In the genomic region with DNA sequence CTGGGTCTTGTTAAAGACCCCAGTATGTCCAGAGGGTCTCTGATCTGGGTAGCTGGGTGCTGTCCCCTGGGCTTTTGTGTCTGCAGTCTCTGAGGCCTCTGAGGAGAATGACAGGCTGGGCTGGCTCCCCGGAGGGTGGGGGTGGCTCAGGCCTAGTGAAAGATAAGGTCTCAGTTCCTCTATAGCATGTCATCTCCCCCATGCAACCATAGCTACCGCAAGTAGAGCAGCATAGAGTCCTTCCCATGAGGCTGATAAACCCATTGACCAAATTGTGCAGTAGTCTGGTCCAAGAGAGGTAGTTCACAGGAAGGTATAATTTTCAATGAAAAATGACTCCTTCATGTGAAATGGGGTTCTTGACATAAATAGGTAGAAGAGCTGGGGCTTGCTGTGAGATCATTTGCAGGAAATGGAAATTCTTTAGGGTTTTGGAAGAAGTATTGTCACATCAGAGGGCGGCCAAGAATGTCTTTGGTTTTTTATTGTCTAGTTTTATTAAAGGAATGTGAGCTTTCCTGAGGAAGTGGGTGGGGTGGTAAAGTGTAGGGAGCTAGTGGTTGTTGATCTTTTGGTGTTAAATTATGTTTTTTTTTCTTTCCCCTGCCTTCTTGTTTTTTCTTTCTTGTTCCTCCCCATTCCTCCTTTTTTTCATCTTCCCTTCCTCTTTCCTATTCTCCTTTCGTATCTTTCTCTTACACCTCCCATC, we compare ENCODE assay signal across 8 cellular contexts. TPM values are rescaled to one million over a fixed set of nuclear protein-coding genes. Genes with fewer than 3 reads are reported as not detected.
DNase-seq lines count a peak whose midpoint lies in the region; ATAC-seq and TF ChIP-seq lines count a peak whose summit lies in the region.

No MANE protein-coding gene starts in this region.

- ATAC-seq in CD4-positive, alpha-beta T cell (ENCODE audit: poor library complexity): peak; percentile 38
- ATAC-seq in GM19468 (IDR thresholded peaks at IDR 0.05; ENCODE audit: extremely low read depth, unreplicated experiment): peak; percentile 80

- peak overlapping the region; percentile 87 for H3K27ac Mint-ChIP-seq in CD4-positive, alpha-beta T cell
- peak overlapping the region; percentile 94 for H3K27ac Mint-ChIP-seq in activated T-helper 2 cell treated with anti-CD3 and anti-CD28 coated beads, Interferon-gamma antibody, Interleukin-2, Interleukin-4, amounts not matched to agents 10 μg/mL and 5 μg/mL and 100 μg/mL, durations not matched to agents 14 hours and 24 hours and 36 hours

- peaks cover 87% of the 10 kb centered on the region for H3K4me1 Mint-ChIP-seq in CD4-positive, alpha-beta T cell (ENCODE audit: low read depth)
- H3K4me1 Mint-ChIP-seq in activated T-helper 2 cell treated with anti-CD3 and anti-CD28 coated beads, Interferon-gamma antibody, Interleukin-2, Interleukin-4, amounts not matched to agents 10 μg/mL and 5 μg/mL and 100 μg/mL, durations not matched to agents 14 hours and 24 hours and 36 hours (ENCODE audit: low read depth): peaks cover 72% of the 10 kb centered on the region

- POLR2A ChIA-PET in CD4-positive, alpha-beta T cell (lab: Charles Lee): interaction anchor here (1.0 to 14.1 kb wide), 8 partner anchors 10 to 62 kb away, joined by 3 to 271 read pairs (median 17); a partner anchor contains a TSS

- peaks cover 80% of the 10 kb centered on the region for H3K36me3 Mint-ChIP-seq in CD4-positive, alpha-beta T cell (ENCODE audit: low read depth)
- peaks cover 79% of the 10 kb centered on the region for H3K36me3 Mint-ChIP-seq in activated T-helper 2 cell treated with anti-CD3 and anti-CD28 coated beads, Interferon-gamma antibody, Interleukin-2, Interleukin-4, amounts not matched to agents 10 μg/mL and 5 μg/mL and 100 μg/mL, durations not matched to agents 14 hours and 24 hours and 36 hours (ENCODE audit: low read depth)

- no peaks in the 10 kb centered on the region for H3K9me3 Mint-ChIP-seq in CD4-positive, alpha-beta T cell
- H3K9me3 Mint-ChIP-seq in activated T-helper 2 cell treated with anti-CD3 and anti-CD28 coated beads, Interferon-gamma antibody, Interleukin-2, Interleukin-4, amounts not matched to agents 10 μg/mL and 5 μg/mL and 100 μg/mL, durations not matched to agents 14 hours and 24 hours and 36 hours: no peaks in the 10 kb centered on the region

- H3K27ac ChIP-seq in CD4-positive, alpha-beta T cell (ENCODE audit: low read depth, low read length): peak overlapping the region; percentile 74
- peak overlapping the region; percentile 59 for H3K27ac ChIP-seq in osteoblast (ENCODE audit: low read depth, low read length)

- no peak overlapping the region for H3K4me3 ChIP-seq in osteoblast (ENCODE audit: insufficient read depth, low read length)

- peak overlapping the region; percentile 70 for H3K4me3 Mint-ChIP-seq in CD4-positive, alpha-beta T cell
- peak overlapping the region; percentile 45 for H3K4me3 Mint-ChIP-seq in activated T-helper 2 cell treated with anti-CD3 and anti-CD28 coated beads, Interferon-gamma antibody, Interleukin-2, Interleukin-4, amounts not matched to agents 10 μg/mL and 5 μg/mL and 100 μg/mL, durations not matched to agents 14 hours and 24 hours and 36 hours (ENCODE audit: low read depth)

- peak overlapping the region; percentile 40 for H3K4me2 ChIP-seq in osteoblast (ENCODE audit: insufficient read depth, low read length)

- no peaks in the 10 kb centered on the region for H3K27me3 Mint-ChIP-seq in CD4-positive, alpha-beta T cell
- no peaks in the 10 kb centered on the region for H3K27me3 Mint-ChIP-seq in activated T-helper 2 cell treated with anti-CD3 and anti-CD28 coated beads, Interferon-gamma antibody, Interleukin-2, Interleukin-4, amounts not matched to agents 10 μg/mL and 5 μg/mL and 100 μg/mL, durations not matched to agents 14 hours and 24 hours and 36 hours (ENCODE audit: low read depth)

- DNase-seq in CD4-positive, alpha-beta T cell: peak in 6 of 10 experiments; percentile 27 to 50 (median 30)
- peak in 71 of 76 experiments; percentile 17 to 83 (median 62) for DNase-seq in HUDEP-2 (lab: John Stamatoyannopoulos, UW; ENCODE audit: unreplicated experiment in 76 of 76)
- peak; percentile 57 for DNase-seq in activated T-helper 2 cell treated with anti-CD3 and anti-CD28 coated beads, Interferon-gamma antibody, Interleukin-2, Interleukin-4, amounts not matched to agents 10 μg/mL and 5 μg/mL and 100 μg/mL, durations not matched to agents 14 hours and 24 hours and 36 hours (ENCODE audit: low spot score)
- DNase-seq in osteoblast (ENCODE audit: insufficient read length, low spot score, missing footprints): no peak
- no peak for DNase-seq in 8988T
- DNase-seq in DMS53 treated with DMSO at 0.1 percent for 48 hours (lab: John Stamatoyannopoulos, UW; ENCODE audit: unreplicated experiment): no peak
- no peak for DNase-seq in DMS79 (lab: John Stamatoyannopoulos, UW)

- H4K20me1 ChIP-seq in osteoblast (ENCODE audit: insufficient read depth, low read length): peaks cover 55% of the 10 kb centered on the region

- no peaks in the 10 kb centered on the region for H3K9me3 ChIP-seq in CD4-positive, alpha-beta T cell (ENCODE audit: control insufficient read depth, low read length)
- H3K9me3 ChIP-seq in osteoblast (ENCODE audit: low read depth, low read length): no peaks in the 10 kb centered on the region

- peaks cover 39% of the 10 kb centered on the region for H3K4me1 ChIP-seq in osteoblast (ENCODE audit: insufficient read depth, low read length)

- no peak overlapping the region for H2AFZ ChIP-seq in osteoblast (ENCODE audit: low read length)

- peaks cover 67% of the 10 kb centered on the region for H3K36me3 ChIP-seq in osteoblast (ENCODE audit: insufficient read depth, low read length)

- CTCF ChIA-PET in CD4-positive, alpha-beta T cell (lab: Charles Lee): interaction anchor here (0.6 to 23.0 kb wide), 5 partner anchors 8 to 1131 kb away, joined by 3 to 278 read pairs (median 4); a partner anchor contains a TSS

- intact Hi-C loops in CD4-positive, alpha-beta T cell (cut with DNase I, micrococcal nuclease): loop anchor here in 1 of 2 experiments (2.0 kb wide), 1 partner anchor 21 kb away; a partner anchor contains a TSS
- intact Hi-C loops in activated T-helper 2 cell treated with anti-CD3 and anti-CD28 coated beads, Interferon-gamma antibody, Interleukin-2, Interleukin-4, amounts not matched to agents 10 μg/mL and 5 μg/mL and 100 μg/mL, durations not matched to agents 14 hours and 24 hours and 36 hours (cut with micrococcal nuclease): loop anchor here (1.0 to 10.0 kb wide), 6 partner anchors 19 to 205 kb away; a partner anchor contains a TSS

- no peak for TF ChIP-seq CTCF in CD4-positive, alpha-beta T cell (IDR thresholded peaks at IDR 0.05)
- no peak for TF ChIP-seq CTCF in osteoblast (IDR thresholded peaks at IDR 0.05; ENCODE audit: extremely low read depth, low read depth, low read length)

- H3K27me3 ChIP-seq in CD4-positive, alpha-beta T cell (ENCODE audit: control insufficient read depth, insufficient read depth, low read length): no peaks in the 10 kb centered on the region
- H3K27me3 ChIP-seq in osteoblast (ENCODE audit: insufficient read depth, low read length): no peaks in the 10 kb centered on the region

- peaks cover 67% of the 10 kb centered on the region for H3K79me2 ChIP-seq in osteoblast (ENCODE audit: insufficient read depth, low read length)

RNA-seq across cellular contexts. Expression of a gene that starts 21.0 kb away (rescaled TPM):
- total RNA-seq in CD4-positive, alpha-beta T cell: 10 to 100 TPM; 29.0 to 32.1 TPM
- total RNA-seq in activated T-helper 2 cell treated with anti-CD3 and anti-CD28 coated beads, Interferon-gamma antibody, Interleukin-2, Interleukin-4, amounts not matched to agents 10 μg/mL and 5 μg/mL and 100 μg/mL, durations not matched to agents 14 hours and 24 hours and 36 hours: 24.7 and 26.7 TPM in 2 replicates
- 12.1 and 12.3 TPM in 2 replicates for total RNA-seq in osteoblast

RNA-seq across cellular contexts. Expression of a gene that starts 21.0 kb away (rescaled TPM):
- 10 to 100 TPM; 46.3 to 51.0 TPM for total RNA-seq in CD4-positive, alpha-beta T cell
- 80.5 and 90.7 TPM in 2 replicates for total RNA-seq in activated T-helper 2 cell treated with anti-CD3 and anti-CD28 coated beads, Interferon-gamma antibody, Interleukin-2, Interleukin-4, amounts not matched to agents 10 μg/mL and 5 μg/mL and 100 μg/mL, durations not matched to agents 14 hours and 24 hours and 36 hours
- total RNA-seq in osteoblast: 35.4 and 36.9 TPM in 2 replicates

RNA-seq across cellular contexts. Expression of a gene that starts 25.4 kb away (rescaled TPM):
- 100 to 1,000 TPM; 187 to 197 TPM for total RNA-seq in CD4-positive, alpha-beta T cell
- total RNA-seq in activated T-helper 2 cell treated with anti-CD3 and anti-CD28 coated beads, Interferon-gamma antibody, Interleukin-2, Interleukin-4, amounts not matched to agents 10 μg/mL and 5 μg/mL and 100 μg/mL, durations not matched to agents 14 hours and 24 hours and 36 hours: 107 and 108 TPM in 2 replicates
- 35.1 and 36.9 TPM in 2 replicates for total RNA-seq in osteoblast

RNA-seq across cellular contexts. Expression of a gene that starts 44.6 kb away (rescaled TPM):
- 1 to 10 TPM; 4.3 to 4.7 TPM for total RNA-seq in CD4-positive, alpha-beta T cell
- 9.0 and 10.3 TPM in 2 replicates for total RNA-seq in activated T-helper 2 cell treated with anti-CD3 and anti-CD28 coated beads, Interferon-gamma antibody, Interleukin-2, Interleukin-4, amounts not matched to agents 10 μg/mL and 5 μg/mL and 100 μg/mL, durations not matched to agents 14 hours and 24 hours and 36 hours
- 30.8 and 30.9 TPM in 2 replicates for total RNA-seq in osteoblast

RNA-seq across cellular contexts. Expression of a gene that starts 53.8 kb away (rescaled TPM):
- total RNA-seq in CD4-positive, alpha-beta T cell: not detected
- total RNA-seq in activated T-helper 2 cell treated with anti-CD3 and anti-CD28 coated beads, Interferon-gamma antibody, Interleukin-2, Interleukin-4, amounts not matched to agents 10 μg/mL and 5 μg/mL and 100 μg/mL, durations not matched to agents 14 hours and 24 hours and 36 hours: 0.23 and 0.34 TPM in 2 replicates
- under 0.01 TPM in 1 of 2 replicates, not detected in the other for total RNA-seq in osteoblast

Comparison
In these comparisons a context has a peak if more than half of its experiments do, and no peak if none do; other contexts are left out.
1. DNase-seq: peak in CD4-positive, alpha-beta T cell (6 of 10), HUDEP-2 (71 of 76) and activated T-helper 2 cell treated with anti-CD3 and anti-CD28 coated beads, Interferon-gamma antibody, Interleukin-2, Interleukin-4, amounts not matched to agents 10 μg/mL and 5 μg/mL and 100 μg/mL, durations not matched to agents 14 hours and 24 hours and 36 hours (single experiment); none in osteoblast (single experiment), 8988T (single experiment), DMS53 treated with DMSO at 0.1 percent for 48 hours (single experiment) and DMS79 (single experiment).